17 cellular contexts compared by ENCODE assay signal in the genomic region with DNA sequence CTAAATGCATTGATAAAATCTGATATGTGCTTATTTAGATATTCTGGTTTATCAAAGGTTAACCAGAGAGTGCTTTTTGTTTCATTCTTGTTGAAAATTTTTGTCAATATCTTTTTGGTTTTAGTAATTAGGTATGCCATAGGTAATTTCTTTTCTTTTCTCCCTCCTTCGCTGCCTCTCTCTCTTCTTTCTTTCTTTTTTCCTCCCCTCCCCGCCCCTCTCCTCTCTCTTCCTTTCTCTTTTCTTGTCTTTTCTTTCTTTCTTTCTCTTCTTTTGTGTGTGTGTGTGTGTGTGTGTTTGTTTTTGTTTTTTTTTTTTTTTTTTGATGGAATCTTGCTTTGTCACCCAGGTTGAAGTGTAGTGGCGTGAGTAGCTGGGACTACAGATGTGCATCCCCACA. TPM values are rescaled to one million over a fixed set of nuclear protein-coding genes. Genes with fewer than 3 reads are reported as not detected.
DNase-seq lines count a peak whose midpoint lies in the region; ATAC-seq and TF ChIP-seq lines count a peak whose summit lies in the region.
"Had no signal": no experiment of that assay in that cellular context is flagged by ENCODE, and none has a peak within 500 bp of the region (broad histone marks: within the 10 kb centered on the region; RNA-seq: fewer than 3 reads in every experiment).

No MANE protein-coding gene starts in this region.

- H3K27ac Mint-ChIP-seq in central memory CD8-positive, alpha-beta T cell (ENCODE audit: low read depth), result peak overlapping the region; percentile 25

- H3K27me3 ChIP-seq in BLaER1 (no peaks in the 10 kb centered on the region), osteoblast (ENCODE audit: insufficient read depth, low read length) (no peaks in the 10 kb centered on the region)
- H3K27me3 ChIP-seq: right atrium auricular region, stomach had no signal

- H3K4me1 ChIP-seq in BLaER1, result peaks cover 89% of the 10 kb centered on the region
- peaks cover 8% of the 10 kb centered on the region; the same call in 1 of the 2 replicates for H3K4me1 ChIP-seq in HEK293 (ENCODE audit: control insufficient read depth, insufficient read depth, low read length)
- H3K4me1 ChIP-seq in osteoblast (ENCODE audit: insufficient read depth, low read length), result peaks cover 55% of the 10 kb centered on the region

- peaks cover 80% of the 10 kb centered on the region for H3K79me2 ChIP-seq in osteoblast (ENCODE audit: insufficient read depth, low read length)

- H3K9ac ChIP-seq in BLaER1, result no peak overlapping the region

- POLR2A ChIA-PET in HEK293 (lab: Yijun Ruan, JAX), result interaction anchor here (0.6 kb wide), 1 partner anchor 27 kb away, joined by 3 read pairs; no protein-coding TSS in a partner anchor

- CTCF ChIA-PET in HEK293 (lab: Yijun Ruan, JAX), result interaction anchor here (0.5 to 6.6 kb wide), 11 partner anchors 12 to 414 kb away, joined by 3 to 62 read pairs (median 20); a partner anchor contains a TSS

- H3K36me3 ChIP-seq in BLaER1, result no peaks in the 10 kb centered on the region
- H3K36me3 ChIP-seq in HEK293 (ENCODE audit: control insufficient read depth in 2 of 2, insufficient read depth in 1 of 2, low read length in 2 of 2), result no peaks in the 10 kb centered on the region
- no peaks in the 10 kb centered on the region for H3K36me3 ChIP-seq in osteoblast (ENCODE audit: insufficient read depth, low read length)
- H3K36me3 ChIP-seq: right atrium auricular region, stomach had no signal

- TF ChIP-seq CTCF in HEK293 (tag by site-specific recombination; IDR thresholded peaks at IDR 0.05) (no peak), osteoblast (IDR thresholded peaks at IDR 0.05; ENCODE audit: extremely low read depth, low read depth, low read length) (no peak)

- no peak overlapping the region for H2AFZ ChIP-seq in osteoblast (ENCODE audit: low read length)

- H3K36me3 Mint-ChIP-seq in central memory CD8-positive, alpha-beta T cell (ENCODE audit: insufficient read depth), result peaks cover 9% of the 10 kb centered on the region
- H3K36me3 Mint-ChIP-seq: CD8-positive, alpha-beta memory T cell; T-cell had no signal

- peaks cover 40% of the 10 kb centered on the region for H3K4me1 Mint-ChIP-seq in central memory CD8-positive, alpha-beta T cell

- H3K27me3 Mint-ChIP-seq in central memory CD8-positive, alpha-beta T cell, result no peaks in the 10 kb centered on the region
- H3K27me3 Mint-ChIP-seq: CD8-positive, alpha-beta memory T cell; T-cell had no signal

- H3K27ac ChIP-seq in BLaER1, result no peak overlapping the region
- H3K27ac ChIP-seq in HEK293 (ENCODE audit: extremely low read depth, low read depth, low read length), result no peak overlapping the region
- H3K27ac ChIP-seq in osteoblast (ENCODE audit: low read depth, low read length), result peak overlapping the region; percentile 96
- H3K27ac ChIP-seq: right atrium auricular region had no signal

- DNase-seq in central memory CD8-positive, alpha-beta T cell (ENCODE audit: low spot score in 2 of 2), result no peak
- DNase-seq in osteoblast (ENCODE audit: insufficient read length, low spot score, missing footprints) (no peak), islet precursor cell (no peak)
- DNase-seq: CD8-positive, alpha-beta memory T cell; cortex of kidney; midbrain; MV-4-11; stimulated activated CD4-positive, alpha-beta T cell treated with anti-CD3 and anti-CD28 coated beads, Interleukin-4, amount 100 ng/mL, for 4 hours; stomach; T-cell had no signal

- no peaks in the 10 kb centered on the region for H3K9me3 Mint-ChIP-seq in central memory CD8-positive, alpha-beta T cell
- H3K9me3 Mint-ChIP-seq: CD8-positive, alpha-beta memory T cell; T-cell had no signal

- no peak overlapping the region for H3K4me3 Mint-ChIP-seq in central memory CD8-positive, alpha-beta T cell
- H3K4me3 Mint-ChIP-seq: CD8-positive, alpha-beta memory T cell; T-cell had no signal

- ATAC-seq in central memory CD8-positive, alpha-beta T cell (replicated peaks; ENCODE audit: extremely low read depth, poor library complexity, severe bottlenecking), result no peak
- ATAC-seq in GM21619 (IDR thresholded peaks at IDR 0.05; ENCODE audit: unreplicated experiment) (no peak), GM18520 (IDR thresholded peaks at IDR 0.05; ENCODE audit: unreplicated experiment) (no peak), GM19351 (IDR thresholded peaks at IDR 0.05; ENCODE audit: unreplicated experiment) (no peak)
- ATAC-seq: HCT116, T-cell had no signal

- H3K4me2 ChIP-seq in BLaER1, result peak overlapping the region; percentile 21; the same call in 1 of the 2 replicates
- no peak overlapping the region for H3K4me2 ChIP-seq in osteoblast (ENCODE audit: insufficient read depth, low read length)

- H3K9me3 ChIP-seq in BLaER1, result no peaks in the 10 kb centered on the region
- no peaks in the 10 kb centered on the region for H3K9me3 ChIP-seq in HEK293 (ENCODE audit: control insufficient read depth, insufficient read depth, low read depth, low read length)
- no peaks in the 10 kb centered on the region for H3K9me3 ChIP-seq in osteoblast (ENCODE audit: low read depth, low read length)
- H3K9me3 ChIP-seq: right atrium auricular region, stomach had no signal

- H4K20me1 ChIP-seq in BLaER1 (peaks cover 22% of the 10 kb centered on the region), osteoblast (ENCODE audit: insufficient read depth, low read length) (no peaks in the 10 kb centered on the region)

- H3K4me3 ChIP-seq in BLaER1, result no peak overlapping the region
- no peak overlapping the region for H3K4me3 ChIP-seq in HEK293 (ENCODE audit: low read depth, low read length)
- no peak overlapping the region for H3K4me3 ChIP-seq in osteoblast (ENCODE audit: insufficient read depth, low read length)
- H3K4me3 ChIP-seq: right atrium auricular region, stomach had no signal

TF ChIP-seq in HEK293, 187 proteins besides CTCF, POLR2A, EP300 and RAD21:
- TF ChIP-seq, protein P1, sequence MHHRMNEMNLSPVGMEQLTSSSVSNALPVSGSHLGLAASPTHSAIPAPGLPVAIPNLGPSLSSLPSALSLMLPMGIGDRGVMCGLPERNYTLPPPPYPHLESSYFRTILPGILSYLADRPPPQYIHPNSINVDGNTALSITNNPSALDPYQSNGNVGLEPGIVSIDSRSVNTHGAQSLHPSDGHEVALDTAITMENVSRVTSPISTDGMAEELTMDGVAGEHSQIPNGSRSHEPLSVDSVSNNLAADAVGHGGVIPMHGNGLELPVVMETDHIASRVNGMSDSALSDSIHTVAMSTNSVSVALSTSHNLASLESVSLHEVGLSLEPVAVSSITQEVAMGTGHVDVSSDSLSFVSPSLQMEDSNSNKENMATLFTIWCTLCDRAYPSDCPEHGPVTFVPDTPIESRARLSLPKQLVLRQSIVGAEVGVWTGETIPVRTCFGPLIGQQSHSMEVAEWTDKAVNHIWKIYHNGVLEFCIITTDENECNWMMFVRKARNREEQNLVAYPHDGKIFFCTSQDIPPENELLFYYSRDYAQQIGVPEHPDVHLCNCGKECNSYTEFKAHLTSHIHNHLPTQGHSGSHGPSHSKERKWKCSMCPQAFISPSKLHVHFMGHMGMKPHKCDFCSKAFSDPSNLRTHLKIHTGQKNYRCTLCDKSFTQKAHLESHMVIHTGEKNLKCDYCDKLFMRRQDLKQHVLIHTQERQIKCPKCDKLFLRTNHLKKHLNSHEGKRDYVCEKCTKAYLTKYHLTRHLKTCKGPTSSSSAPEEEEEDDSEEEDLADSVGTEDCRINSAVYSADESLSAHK (tag by site-specific recombination; IDR thresholded peaks at IDR 0.05), result no peak
- TF ChIP-seq ZNF366 (tag by site-specific recombination; conservative IDR thresholded peaks at IDR 0.05) (0 out of 2 replicates have a peak, but pooled peaks have one; percentile 20), ZNF132 (tag by site-specific recombination; IDR thresholded peaks at IDR 0.05; ENCODE audit: borderline replicate concordance) (no peak), PRDM1 (tag by site-specific recombination; IDR thresholded peaks at IDR 0.05) (0 out of 2 replicates have a peak, but pooled peaks have one; percentile 34)
- TF ChIP-seq, protein P2, sequence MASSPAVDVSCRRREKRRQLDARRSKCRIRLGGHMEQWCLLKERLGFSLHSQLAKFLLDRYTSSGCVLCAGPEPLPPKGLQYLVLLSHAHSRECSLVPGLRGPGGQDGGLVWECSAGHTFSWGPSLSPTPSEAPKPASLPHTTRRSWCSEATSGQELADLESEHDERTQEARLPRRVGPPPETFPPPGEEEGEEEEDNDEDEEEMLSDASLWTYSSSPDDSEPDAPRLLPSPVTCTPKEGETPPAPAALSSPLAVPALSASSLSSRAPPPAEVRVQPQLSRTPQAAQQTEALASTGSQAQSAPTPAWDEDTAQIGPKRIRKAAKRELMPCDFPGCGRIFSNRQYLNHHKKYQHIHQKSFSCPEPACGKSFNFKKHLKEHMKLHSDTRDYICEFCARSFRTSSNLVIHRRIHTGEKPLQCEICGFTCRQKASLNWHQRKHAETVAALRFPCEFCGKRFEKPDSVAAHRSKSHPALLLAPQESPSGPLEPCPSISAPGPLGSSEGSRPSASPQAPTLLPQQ (tag by site-specific recombination; IDR thresholded peaks at IDR 0.05), result no peak
TF ChIP-seq in HEK293: peak in this region for 2.

RNA-seq across cellular contexts. Expression of a gene that starts 14.4 kb away (rescaled TPM):
- total RNA-seq in osteoblast, result 377 and 424 TPM in 2 replicates
